In the genomic region with DNA sequence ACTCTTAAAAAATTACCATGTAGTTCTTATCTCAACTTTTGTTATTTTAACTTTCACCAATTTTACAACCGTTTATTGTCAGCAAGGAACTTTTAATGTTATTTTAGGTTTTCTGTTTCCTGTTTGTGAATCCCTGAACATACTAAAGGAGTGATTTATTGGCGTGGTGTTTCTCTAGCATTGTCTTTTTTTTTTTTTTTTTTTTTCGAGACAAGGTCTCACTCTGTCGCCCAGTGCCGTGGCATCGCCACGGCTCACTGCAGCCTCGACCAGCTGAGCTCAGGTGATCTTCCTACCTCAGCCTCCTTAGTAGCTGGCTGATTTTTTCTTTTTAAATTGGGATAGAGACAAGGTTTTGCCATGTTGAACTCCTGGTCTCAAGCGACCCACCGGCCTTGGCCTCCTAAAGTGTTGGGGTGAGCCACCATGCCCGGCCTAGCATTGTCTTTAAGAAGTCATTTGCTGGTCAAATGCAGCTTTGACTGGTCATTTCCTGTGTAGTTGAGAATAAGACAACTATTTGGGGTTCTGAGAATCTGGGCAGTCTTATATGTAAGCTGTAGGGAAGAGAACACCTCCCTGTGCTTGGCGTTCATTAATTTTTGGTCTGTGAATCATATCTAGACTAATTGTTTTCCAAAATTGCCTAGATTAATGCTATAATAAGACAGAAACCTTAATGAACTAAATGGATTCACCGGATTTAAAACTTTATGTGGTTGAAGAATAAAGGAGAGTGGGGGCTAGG, we compare ENCODE assay signal across 8 cellular contexts. TPM values are rescaled to one million over a fixed set of nuclear protein-coding genes. Genes with fewer than 3 reads are reported as not detected.
DNase-seq lines count a peak whose midpoint lies in the region; ATAC-seq, FAIRE-seq and TF ChIP-seq lines count a peak whose summit lies in the region.

No MANE protein-coding gene starts in this region.

- TF ChIP-seq CTCF in heart left ventricle (IDR thresholded peaks at IDR 0.05): no peak

- H3K9me3 ChIP-seq in heart left ventricle (no peaks in the 10 kb centered on the region), mononuclear cell (ENCODE audit: low read depth, low read length) (no peaks in the 10 kb centered on the region)

- peaks cover 5 to 66% (median 30%) of the 10 kb centered on the region in 12 donors for H3K4me1 ChIP-seq in heart left ventricle
- H3K4me1 ChIP-seq in mononuclear cell (ENCODE audit: insufficient read depth, low read length): peaks cover 18% of the 10 kb centered on the region

- no peak for FAIRE-seq in HTR-8/SVneo (lab: Jason Lieb, UNC)

- WGBS in heart left ventricle, 4 donors: 42 to 61% (median 47%) methylated on average over 13 of the region's 13 CpGs

- TF ChIP-seq POLR2A in heart left ventricle (IDR thresholded peaks at IDR 0.05): no peak

- H3K36me3 ChIP-seq in heart left ventricle: peaks cover 0 to 34% (median 29%) of the 10 kb centered on the region in 9 donors

- H3K27ac ChIP-seq in heart left ventricle: peak overlapping the region in 8 of 12 donors; percentile 2 to 99 (median 32)

- DNase-seq in heart left ventricle (no peak), left cardiac atrium (no peak), astrocyte of the hippocampus (ENCODE audit: low read depth, low spot score) (peak; percentile 26), LoVo (ENCODE audit: low spot score) (no peak), HTR-8/SVneo (ENCODE audit: insufficient read length, low spot score) (no peak), foreskin melanocyte (no peak)

- no peak for ATAC-seq in heart left ventricle
- no peak for ATAC-seq in left cardiac atrium
- ATAC-seq in HG03469 (IDR thresholded peaks at IDR 0.05; ENCODE audit: unreplicated experiment): peak; percentile 27

- H3K27me3 ChIP-seq in heart left ventricle: no peaks in the 10 kb centered on the region
- H3K27me3 ChIP-seq in mononuclear cell (ENCODE audit: insufficient read depth, low read length): peaks cover 19% of the 10 kb centered on the region

- H3K4me3 ChIP-seq in heart left ventricle (peak overlapping the region in 10 of 12 donors; percentile 3 to 99 (median 83)), mononuclear cell (ENCODE audit: low read length) (peak overlapping the region; percentile 84)

- intact Hi-C loops in heart left ventricle (cut with DNase I): no loop called here
- intact Hi-C loops in left cardiac atrium (cut with DNase I): loop anchor here in 1 of 2 donors (10.0 kb wide), 1 partner anchor 55 kb away; no protein-coding TSS in a partner anchor

RNA-seq across cellular contexts. Expression of a gene that starts 2.1 kb away (rescaled TPM):
- total RNA-seq in heart left ventricle: 10 to 100 TPM; 15.3 to 42.9 (median 25.3) TPM
- 10 to 100 TPM in 1 of 2 donors, 1 to 10 TPM in 1; 9.3 to 14.6 TPM for polyA plus RNA-seq in heart left ventricle
- total RNA-seq in left cardiac atrium: 10 to 100 TPM; 23.1 to 28.9 TPM
- total RNA-seq in mononuclear cell: 71.0 TPM

RNA-seq across cellular contexts. Expression of a gene that starts 25.4 kb away (rescaled TPM):
- total RNA-seq in heart left ventricle (1 to 10 TPM in 8 of 9 donors, under 1 TPM in 1; 0.81 to 6.7 (median 2.0) TPM), left cardiac atrium (1 to 10 TPM; 7.4 to 9.0 TPM), mononuclear cell (under 0.01 TPM)
- polyA plus RNA-seq in heart left ventricle: 1 to 10 TPM in 1 of 2 donors, under 1 TPM in 1; 0.53 to 2.3 TPM
